ENCODE assay signal across 8 cellular contexts in genomic region chr20:56468317-56469076, GRCh38. TPM values are rescaled to one million over a fixed set of nuclear protein-coding genes. Genes with fewer than 3 reads are reported as not detected.
A peak's percentile ranks its signal among the peaks of the same experiment; 100 is the strongest.
DNase-seq lines count a peak whose midpoint lies in the region; ATAC-seq and TF ChIP-seq lines count a peak whose summit lies in the region.

A gene with protein sequence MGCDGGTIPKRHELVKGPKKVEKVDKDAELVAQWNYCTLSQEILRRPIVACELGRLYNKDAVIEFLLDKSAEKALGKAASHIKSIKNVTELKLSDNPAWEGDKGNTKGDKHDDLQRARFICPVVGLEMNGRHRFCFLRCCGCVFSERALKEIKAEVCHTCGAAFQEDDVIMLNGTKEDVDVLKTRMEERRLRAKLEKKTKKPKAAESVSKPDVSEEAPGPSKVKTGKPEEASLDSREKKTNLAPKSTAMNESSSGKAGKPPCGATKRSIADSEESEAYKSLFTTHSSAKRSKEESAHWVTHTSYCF (plus strand): TSS chr20:56468627. CDS start chr20:56468698, 71 bp downstream.

- H3K4me1 ChIP-seq in Peyer's patch: peaks cover 0 to 12% (median 5%) of the 10 kb centered on the region in 4 donors
- H3K4me1 ChIP-seq in esophagus muscularis mucosa: peaks cover 25 to 35% (median 30%) of the 10 kb centered on the region in 4 donors
- H3K4me1 ChIP-seq in muscle layer of duodenum (ENCODE audit: control insufficient read depth in 1 of 2, insufficient read depth in 2 of 2, low read length in 2 of 2): peaks cover 4 to 24% of the 10 kb centered on the region in 2 donors

- DNase-seq in DMS79 (lab: John Stamatoyannopoulos, UW): peak; percentile 58
- DNase-seq in KG1 (lab: John Stamatoyannopoulos, UW): peak; percentile 90
- peak; percentile 90 to 97 (median 96) for DNase-seq in Peyer's patch
- DNase-seq in activated T-cell treated with anti-CD3 and anti-CD28 coated beads, Interleukin-2, amount 50 U/mL, for 48 hours: peak; percentile 98 to 99
- peak; percentile 98 for DNase-seq in esophagus muscularis mucosa (ENCODE audit: extremely low spot score)
- peak; percentile 91 for DNase-seq in stimulated activated CD8-positive, alpha-beta memory T cell treated with anti-CD3 and anti-CD28 coated beads, Interleukin-7, amount 100 ng/mL, for 24 hours (ENCODE audit: low read depth)

- H3K4me3 ChIP-seq in Peyer's patch: peak within 1 kb of the TSS; percentile 60 to 76 (median 74)
- H3K4me3 ChIP-seq in esophagus muscularis mucosa: peak within 1 kb of the TSS; percentile 73 to 96 (median 79)
- H3K4me3 ChIP-seq in muscle layer of duodenum (ENCODE audit: low read depth in 1 of 2, low read length in 2 of 2): peak within 1 kb of the TSS; percentile 93 to 97

- peak within 1 kb of the TSS; percentile 80 to 88 (median 84) for H3K27ac ChIP-seq in Peyer's patch
- H3K27ac ChIP-seq in esophagus muscularis mucosa (replicated peaks in 1 of 4): peak within 1 kb of the TSS; percentile 85 to 90 (median 88)
- peak within 1 kb of the TSS; percentile 94 for H3K27ac ChIP-seq in muscle layer of duodenum (ENCODE audit: low read length)

- H3K27me3 ChIP-seq in Peyer's patch (no peaks in the 10 kb centered on the region), esophagus muscularis mucosa (no peaks in the 10 kb centered on the region), muscle layer of duodenum (ENCODE audit: low read depth, low read length) (no peaks in the 10 kb centered on the region)

- peak; percentile 98 for ATAC-seq in GM21737 (IDR thresholded peaks at IDR 0.05; ENCODE audit: unreplicated experiment)

- no peak for TF ChIP-seq CTCF in Peyer's patch (IDR thresholded peaks at IDR 0.05)
- TF ChIP-seq CTCF in esophagus muscularis mucosa (IDR thresholded peaks at IDR 0.05): peak in 1 of 3 experiments; percentile 6

- H3K36me3 ChIP-seq in Peyer's patch: peaks cover 0 to 9% (median 0%) of the 10 kb centered on the region in 3 donors
- peaks cover 4 to 18% (median 10%) of the 10 kb centered on the region in 4 donors for H3K36me3 ChIP-seq in esophagus muscularis mucosa
- H3K36me3 ChIP-seq in muscle layer of duodenum (ENCODE audit: control insufficient read depth in 1 of 2, insufficient read depth in 2 of 2, low read length in 2 of 2): peaks cover 4 to 8% of the 10 kb centered on the region in 2 donors

- under 1% methylated on average over 33 of the region's 55 CpGs for WGBS in esophagus muscularis mucosa

- H3K9me3 ChIP-seq in Peyer's patch: no peaks in the 10 kb centered on the region
- no peaks in the 10 kb centered on the region for H3K9me3 ChIP-seq in esophagus muscularis mucosa
- H3K9me3 ChIP-seq in muscle layer of duodenum (ENCODE audit: control insufficient read depth in 1 of 2, low read length in 2 of 2): no peaks in the 10 kb centered on the region

- peak; percentile 54 to 64 for TF ChIP-seq POLR2A in Peyer's patch (IDR thresholded peaks at IDR 0.05)
- no peak for TF ChIP-seq POLR2A in esophagus muscularis mucosa (IDR thresholded peaks at IDR 0.05; ENCODE audit: low read depth)

- no peak for TF ChIP-seq EP300 in esophagus muscularis mucosa (IDR thresholded peaks at IDR 0.05)

- intact Hi-C loops in esophagus muscularis mucosa (cut with DNase I): loop anchor here (2.0 kb wide), 1 partner anchor 68 kb away; no protein-coding TSS in a partner anchor

RNA-seq across cellular contexts. Expression of the gene that starts here (rescaled TPM):
- total RNA-seq in Peyer's patch: 10 to 100 TPM; 36.3 to 53.8 (median 48.4) TPM
- 10 to 100 TPM; 71.0 to 93.3 (median 78.5) TPM for total RNA-seq in esophagus muscularis mucosa

Comparison
In these comparisons a context has a peak if more than half of its experiments do, and no peak if none do; other contexts are left out.
1. Peak in every context shown above with its lines: DNase-seq, ATAC-seq, H3K4me3 ChIP-seq and H3K27ac ChIP-seq.